Comparison of ENCODE assay signal across 1 cellular context in genomic region chr5:147412561-147412960, GRCh38.
TF ChIP-seq lines count a peak whose summit lies in the region.

No MANE protein-coding gene starts in this region.

TF ChIP-seq in GM23338, 12 proteins besides CTCF, POLR2A, EP300 and RAD21 (continued from another document):
- TF ChIP-seq ZNF462 (CRISPR knock-in tag; IDR thresholded peaks at IDR 0.05), result no peak
